ENCODE assay signal across 1 cellular context in the genomic region with DNA sequence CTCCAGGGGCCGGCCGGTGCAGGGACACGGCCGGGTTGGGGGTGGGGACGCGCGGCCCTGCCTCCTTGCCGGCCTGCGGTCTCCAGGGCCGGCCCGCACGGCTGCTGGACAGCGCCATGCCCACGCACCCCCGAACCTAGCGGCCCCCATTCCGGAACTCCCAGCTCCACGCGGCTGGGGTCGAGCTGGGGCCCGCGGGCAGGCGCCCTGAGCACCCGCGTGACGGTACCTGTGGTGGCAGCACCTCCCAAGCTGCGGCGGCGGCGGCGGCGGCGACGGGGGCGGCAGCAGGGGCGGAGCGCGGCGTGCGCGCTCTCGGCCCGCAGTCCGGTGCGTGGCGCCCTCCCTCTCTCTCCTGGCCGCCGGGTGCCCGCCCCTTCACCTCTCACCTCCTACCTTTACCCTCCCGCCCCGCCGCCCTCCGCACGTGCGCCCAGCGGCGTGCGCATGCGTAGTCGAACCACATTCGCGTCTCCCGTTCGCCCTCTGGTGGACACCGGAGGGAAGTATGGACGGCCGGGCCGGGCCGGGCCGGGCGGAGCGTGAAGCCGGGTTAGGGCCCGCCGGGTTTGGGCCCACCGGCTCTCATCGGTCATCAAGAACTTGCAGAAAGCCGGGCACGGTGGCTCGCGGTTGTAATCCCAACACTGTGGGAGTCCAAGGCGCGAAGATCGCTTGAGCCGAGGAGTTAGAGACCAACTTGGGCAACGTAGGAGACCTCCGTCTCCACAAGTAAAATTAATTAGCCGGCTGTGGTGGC.
TF ChIP-seq lines count a peak whose summit lies in the region.

A gene (minus strand): TSS at position 372 of the 760 bp plus-strand sequence. CDS start 32,948 bp downstream, outside the sequence.

TF ChIP-seq in HepG2, 621 proteins besides CTCF, POLR2A, EP300 and RAD21 (continued from another document):
- TF ChIP-seq, protein P1, sequence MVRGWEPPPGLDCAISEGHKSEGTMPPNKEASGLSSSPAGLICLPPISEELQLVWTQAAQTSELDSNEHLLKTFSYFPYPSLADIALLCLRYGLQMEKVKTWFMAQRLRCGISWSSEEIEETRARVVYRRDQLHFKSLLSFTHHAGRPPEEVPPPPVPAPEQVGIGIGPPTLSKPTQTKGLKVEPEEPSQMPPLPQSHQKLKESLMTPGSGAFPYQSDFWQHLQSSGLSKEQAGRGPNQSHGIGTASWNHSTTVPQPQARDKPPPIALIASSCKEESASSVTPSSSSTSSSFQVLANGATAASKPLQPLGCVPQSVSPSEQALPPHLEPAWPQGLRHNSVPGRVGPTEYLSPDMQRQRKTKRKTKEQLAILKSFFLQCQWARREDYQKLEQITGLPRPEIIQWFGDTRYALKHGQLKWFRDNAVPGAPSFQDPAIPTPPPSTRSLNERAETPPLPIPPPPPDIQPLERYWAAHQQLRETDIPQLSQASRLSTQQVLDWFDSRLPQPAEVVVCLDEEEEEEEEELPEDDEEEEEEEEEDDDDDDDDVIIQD (CRISPR knock-in tag; IDR thresholded peaks at IDR 0.05; ENCODE audit: low read depth) = peak; percentile 76
- TF ChIP-seq ZBTB8A (CRISPR knock-in tag; IDR thresholded peaks at IDR 0.05; ENCODE audit: borderline replicate concordance, low read depth) (no peak), GABPB1 (CRISPR knock-in tag; IDR thresholded peaks at IDR 0.05) (peak; percentile 90), HOXA3 (CRISPR knock-in tag; IDR thresholded peaks at IDR 0.05) (peak; percentile 92), ZNF333 (CRISPR knock-in tag; IDR thresholded peaks at IDR 0.05; ENCODE audit: borderline replicate concordance) (no peak; the same call in 1 of the 2 replicates), ZBTB21 (CRISPR knock-in tag; IDR thresholded peaks at IDR 0.05) (0 out of 2 replicates have a peak, but pooled peaks have one; percentile 16), CEBPG (CRISPR knock-in tag; IDR thresholded peaks at IDR 0.05) (no peak; the same call in 1 of the 2 replicates), CCDC6 (CRISPR knock-in tag; IDR thresholded peaks at IDR 0.05) (peak; percentile 73; the same call in 1 of the 2 replicates), SYNCRIP (IDR thresholded peaks at IDR 0.05; ENCODE audit: insufficient read depth, low read depth, low read length) (no peak), MXI1 (IDR thresholded peaks at IDR 0.05; ENCODE audit: borderline replicate concordance, low read depth, low read length) (peak; percentile 93; the same call in 2 of the 3 replicates), ZNF563 (CRISPR knock-in tag; IDR thresholded peaks at IDR 0.05) (no peak; the same call in 1 of the 2 replicates), FOSL2 (CRISPR knock-in tag; IDR thresholded peaks at IDR 0.05) (peak; percentile 63), HOXA5 (CRISPR knock-in tag; IDR thresholded peaks at IDR 0.05) (no peak; the same call in 1 of the 2 replicates), ZNF75D (CRISPR knock-in tag; IDR thresholded peaks at IDR 0.05; ENCODE audit: borderline replicate concordance) (no peak), TBX2 (CRISPR knock-in tag; IDR thresholded peaks at IDR 0.05; ENCODE audit: borderline replicate concordance) (peak; percentile 90; the same call in 1 of the 2 replicates), MXD4 (CRISPR knock-in tag; IDR thresholded peaks at IDR 0.05) (peak; percentile 82)
- TF ChIP-seq, protein P2, sequence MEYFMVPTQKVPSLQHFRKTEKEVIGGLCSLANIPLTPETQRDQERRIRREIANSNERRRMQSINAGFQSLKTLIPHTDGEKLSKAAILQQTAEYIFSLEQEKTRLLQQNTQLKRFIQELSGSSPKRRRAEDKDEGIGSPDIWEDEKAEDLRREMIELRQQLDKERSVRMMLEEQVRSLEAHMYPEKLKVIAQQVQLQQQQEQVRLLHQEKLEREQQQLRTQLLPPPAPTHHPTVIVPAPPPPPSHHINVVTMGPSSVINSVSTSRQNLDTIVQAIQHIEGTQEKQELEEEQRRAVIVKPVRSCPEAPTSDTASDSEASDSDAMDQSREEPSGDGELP (IDR thresholded peaks at IDR 0.05; ENCODE audit: borderline replicate concordance, low read depth) = peak; percentile 65; the same call in 1 of the 2 replicates
- TF ChIP-seq, protein P3, sequence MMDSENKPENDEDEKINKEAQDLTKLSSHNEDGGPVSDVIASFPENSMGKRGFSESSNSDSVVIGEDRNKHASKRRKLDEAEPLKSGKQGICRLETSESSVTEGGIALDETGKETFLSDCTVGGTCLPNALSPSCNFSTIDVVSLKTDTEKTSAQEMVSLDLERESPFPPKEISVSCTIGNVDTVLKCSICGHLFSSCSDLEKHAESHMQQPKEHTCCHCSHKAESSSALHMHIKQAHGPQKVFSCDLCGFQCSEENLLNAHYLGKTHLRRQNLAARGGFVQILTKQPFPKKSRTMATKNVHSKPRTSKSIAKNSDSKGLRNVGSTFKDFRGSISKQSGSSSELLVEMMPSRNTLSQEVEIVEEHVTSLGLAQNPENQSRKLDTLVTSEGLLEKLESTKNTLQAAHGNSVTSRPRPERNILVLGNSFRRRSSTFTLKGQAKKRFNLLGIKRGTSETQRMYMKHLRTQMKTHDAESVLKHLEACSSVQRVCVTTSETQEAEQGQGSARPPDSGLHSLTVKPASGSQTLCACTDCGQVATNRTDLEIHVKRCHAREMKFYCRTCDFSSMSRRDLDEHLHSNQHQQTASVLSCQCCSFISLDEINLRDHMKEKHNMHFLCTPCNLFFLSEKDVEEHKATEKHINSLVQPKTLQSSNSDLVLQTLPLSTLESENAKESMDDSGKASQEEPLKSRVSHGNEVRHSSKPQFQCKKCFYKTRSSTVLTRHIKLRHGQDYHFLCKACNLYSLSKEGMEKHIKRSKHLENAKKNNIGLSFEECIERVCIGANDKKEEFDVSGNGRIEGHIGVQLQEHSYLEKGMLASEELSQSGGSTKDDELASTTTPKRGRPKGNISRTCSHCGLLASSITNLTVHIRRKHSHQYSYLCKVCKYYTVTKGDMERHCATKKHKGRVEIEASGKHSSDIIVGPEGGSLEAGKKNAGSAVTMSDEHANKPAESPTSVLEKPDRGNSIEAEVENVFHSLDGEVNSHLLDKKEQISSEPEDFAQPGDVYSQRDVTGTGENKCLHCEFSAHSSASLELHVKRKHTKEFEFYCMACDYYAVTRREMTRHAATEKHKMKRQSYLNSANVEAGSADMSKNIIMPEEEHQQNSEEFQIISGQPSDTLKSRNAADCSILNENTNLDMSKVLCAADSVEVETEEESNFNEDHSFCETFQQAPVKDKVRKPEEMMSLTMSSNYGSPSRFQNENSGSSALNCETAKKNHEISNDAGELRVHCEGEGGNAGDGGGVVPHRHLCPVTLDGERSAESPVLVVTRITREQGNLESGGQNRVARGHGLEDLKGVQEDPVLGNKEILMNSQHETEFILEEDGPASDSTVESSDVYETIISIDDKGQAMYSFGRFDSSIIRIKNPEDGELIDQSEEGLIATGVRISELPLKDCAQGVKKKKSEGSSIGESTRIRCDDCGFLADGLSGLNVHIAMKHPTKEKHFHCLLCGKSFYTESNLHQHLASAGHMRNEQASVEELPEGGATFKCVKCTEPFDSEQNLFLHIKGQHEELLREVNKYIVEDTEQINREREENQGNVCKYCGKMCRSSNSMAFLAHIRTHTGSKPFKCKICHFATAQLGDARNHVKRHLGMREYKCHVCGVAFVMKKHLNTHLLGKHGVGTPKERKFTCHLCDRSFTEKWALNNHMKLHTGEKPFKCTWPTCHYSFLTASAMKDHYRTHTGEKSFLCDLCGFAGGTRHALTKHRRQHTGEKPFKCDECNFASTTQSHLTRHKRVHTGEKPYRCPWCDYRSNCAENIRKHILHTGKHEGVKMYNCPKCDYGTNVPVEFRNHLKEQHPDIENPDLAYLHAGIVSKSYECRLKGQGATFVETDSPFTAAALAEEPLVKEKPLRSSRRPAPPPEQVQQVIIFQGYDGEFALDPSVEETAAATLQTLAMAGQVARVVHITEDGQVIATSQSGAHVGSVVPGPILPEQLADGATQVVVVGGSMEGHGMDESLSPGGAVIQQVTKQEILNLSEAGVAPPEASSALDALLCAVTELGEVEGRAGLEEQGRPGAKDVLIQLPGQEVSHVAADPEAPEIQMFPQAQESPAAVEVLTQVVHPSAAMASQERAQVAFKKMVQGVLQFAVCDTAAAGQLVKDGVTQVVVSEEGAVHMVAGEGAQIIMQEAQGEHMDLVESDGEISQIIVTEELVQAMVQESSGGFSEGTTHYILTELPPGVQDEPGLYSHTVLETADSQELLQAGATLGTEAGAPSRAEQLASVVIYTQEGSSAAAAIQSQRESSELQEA (CRISPR knock-in tag; IDR thresholded peaks at IDR 0.05; ENCODE audit: not compliant biosample characterization) = no peak
- TF ChIP-seq, protein P4, sequence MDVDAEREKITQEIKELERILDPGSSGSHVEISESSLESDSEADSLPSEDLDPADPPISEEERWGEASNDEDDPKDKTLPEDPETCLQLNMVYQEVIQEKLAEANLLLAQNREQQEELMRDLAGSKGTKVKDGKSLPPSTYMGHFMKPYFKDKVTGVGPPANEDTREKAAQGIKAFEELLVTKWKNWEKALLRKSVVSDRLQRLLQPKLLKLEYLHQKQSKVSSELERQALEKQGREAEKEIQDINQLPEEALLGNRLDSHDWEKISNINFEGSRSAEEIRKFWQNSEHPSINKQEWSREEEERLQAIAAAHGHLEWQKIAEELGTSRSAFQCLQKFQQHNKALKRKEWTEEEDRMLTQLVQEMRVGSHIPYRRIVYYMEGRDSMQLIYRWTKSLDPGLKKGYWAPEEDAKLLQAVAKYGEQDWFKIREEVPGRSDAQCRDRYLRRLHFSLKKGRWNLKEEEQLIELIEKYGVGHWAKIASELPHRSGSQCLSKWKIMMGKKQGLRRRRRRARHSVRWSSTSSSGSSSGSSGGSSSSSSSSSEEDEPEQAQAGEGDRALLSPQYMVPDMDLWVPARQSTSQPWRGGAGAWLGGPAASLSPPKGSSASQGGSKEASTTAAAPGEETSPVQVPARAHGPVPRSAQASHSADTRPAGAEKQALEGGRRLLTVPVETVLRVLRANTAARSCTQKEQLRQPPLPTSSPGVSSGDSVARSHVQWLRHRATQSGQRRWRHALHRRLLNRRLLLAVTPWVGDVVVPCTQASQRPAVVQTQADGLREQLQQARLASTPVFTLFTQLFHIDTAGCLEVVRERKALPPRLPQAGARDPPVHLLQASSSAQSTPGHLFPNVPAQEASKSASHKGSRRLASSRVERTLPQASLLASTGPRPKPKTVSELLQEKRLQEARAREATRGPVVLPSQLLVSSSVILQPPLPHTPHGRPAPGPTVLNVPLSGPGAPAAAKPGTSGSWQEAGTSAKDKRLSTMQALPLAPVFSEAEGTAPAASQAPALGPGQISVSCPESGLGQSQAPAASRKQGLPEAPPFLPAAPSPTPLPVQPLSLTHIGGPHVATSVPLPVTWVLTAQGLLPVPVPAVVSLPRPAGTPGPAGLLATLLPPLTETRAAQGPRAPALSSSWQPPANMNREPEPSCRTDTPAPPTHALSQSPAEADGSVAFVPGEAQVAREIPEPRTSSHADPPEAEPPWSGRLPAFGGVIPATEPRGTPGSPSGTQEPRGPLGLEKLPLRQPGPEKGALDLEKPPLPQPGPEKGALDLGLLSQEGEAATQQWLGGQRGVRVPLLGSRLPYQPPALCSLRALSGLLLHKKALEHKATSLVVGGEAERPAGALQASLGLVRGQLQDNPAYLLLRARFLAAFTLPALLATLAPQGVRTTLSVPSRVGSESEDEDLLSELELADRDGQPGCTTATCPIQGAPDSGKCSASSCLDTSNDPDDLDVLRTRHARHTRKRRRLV (CRISPR knock-in tag; IDR thresholded peaks at IDR 0.05) = 0 out of 2 replicates have a peak, but pooled peaks have one; percentile 57
- TF ChIP-seq, protein P5, sequence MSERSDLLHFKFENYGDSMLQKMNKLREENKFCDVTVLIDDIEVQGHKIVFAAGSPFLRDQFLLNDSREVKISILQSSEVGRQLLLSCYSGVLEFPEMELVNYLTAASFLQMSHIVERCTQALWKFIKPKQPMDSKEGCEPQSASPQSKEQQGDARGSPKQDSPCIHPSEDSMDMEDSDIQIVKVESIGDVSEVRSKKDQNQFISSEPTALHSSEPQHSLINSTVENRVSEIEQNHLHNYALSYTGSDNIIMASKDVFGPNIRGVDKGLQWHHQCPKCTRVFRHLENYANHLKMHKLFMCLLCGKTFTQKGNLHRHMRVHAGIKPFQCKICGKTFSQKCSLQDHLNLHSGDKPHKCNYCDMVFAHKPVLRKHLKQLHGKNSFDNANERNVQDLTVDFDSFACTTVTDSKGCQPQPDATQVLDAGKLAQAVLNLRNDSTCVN (CRISPR knock-in tag; IDR thresholded peaks at IDR 0.05; ENCODE audit: borderline replicate concordance) = no peak
- TF ChIP-seq, protein P6, sequence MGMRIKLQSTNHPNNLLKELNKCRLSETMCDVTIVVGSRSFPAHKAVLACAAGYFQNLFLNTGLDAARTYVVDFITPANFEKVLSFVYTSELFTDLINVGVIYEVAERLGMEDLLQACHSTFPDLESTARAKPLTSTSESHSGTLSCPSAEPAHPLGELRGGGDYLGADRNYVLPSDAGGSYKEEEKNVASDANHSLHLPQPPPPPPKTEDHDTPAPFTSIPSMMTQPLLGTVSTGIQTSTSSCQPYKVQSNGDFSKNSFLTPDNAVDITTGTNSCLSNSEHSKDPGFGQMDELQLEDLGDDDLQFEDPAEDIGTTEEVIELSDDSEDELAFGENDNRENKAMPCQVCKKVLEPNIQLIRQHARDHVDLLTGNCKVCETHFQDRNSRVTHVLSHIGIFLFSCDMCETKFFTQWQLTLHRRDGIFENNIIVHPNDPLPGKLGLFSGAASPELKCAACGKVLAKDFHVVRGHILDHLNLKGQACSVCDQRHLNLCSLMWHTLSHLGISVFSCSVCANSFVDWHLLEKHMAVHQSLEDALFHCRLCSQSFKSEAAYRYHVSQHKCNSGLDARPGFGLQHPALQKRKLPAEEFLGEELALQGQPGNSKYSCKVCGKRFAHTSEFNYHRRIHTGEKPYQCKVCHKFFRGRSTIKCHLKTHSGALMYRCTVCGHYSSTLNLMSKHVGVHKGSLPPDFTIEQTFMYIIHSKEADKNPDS (CRISPR knock-in tag; IDR thresholded peaks at IDR 0.05) = no peak
- TF ChIP-seq, protein P7, sequence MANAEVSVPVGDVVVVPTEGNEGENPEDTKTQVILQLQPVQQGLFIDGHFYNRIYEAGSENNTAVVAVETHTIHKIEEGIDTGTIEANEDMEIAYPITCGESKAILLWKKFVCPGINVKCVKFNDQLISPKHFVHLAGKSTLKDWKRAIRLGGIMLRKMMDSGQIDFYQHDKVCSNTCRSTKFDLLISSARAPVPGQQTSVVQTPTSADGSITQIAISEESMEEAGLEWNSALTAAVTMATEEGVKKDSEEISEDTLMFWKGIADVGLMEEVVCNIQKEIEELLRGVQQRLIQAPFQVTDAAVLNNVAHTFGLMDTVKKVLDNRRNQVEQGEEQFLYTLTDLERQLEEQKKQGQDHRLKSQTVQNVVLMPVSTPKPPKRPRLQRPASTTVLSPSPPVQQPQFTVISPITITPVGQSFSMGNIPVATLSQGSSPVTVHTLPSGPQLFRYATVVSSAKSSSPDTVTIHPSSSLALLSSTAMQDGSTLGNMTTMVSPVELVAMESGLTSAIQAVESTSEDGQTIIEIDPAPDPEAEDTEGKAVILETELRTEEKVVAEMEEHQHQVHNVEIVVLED (CRISPR knock-in tag; IDR thresholded peaks at IDR 0.05; ENCODE audit: borderline replicate concordance) = peak; percentile 97
